9 cellular contexts compared by ENCODE assay signal in the genomic region with DNA sequence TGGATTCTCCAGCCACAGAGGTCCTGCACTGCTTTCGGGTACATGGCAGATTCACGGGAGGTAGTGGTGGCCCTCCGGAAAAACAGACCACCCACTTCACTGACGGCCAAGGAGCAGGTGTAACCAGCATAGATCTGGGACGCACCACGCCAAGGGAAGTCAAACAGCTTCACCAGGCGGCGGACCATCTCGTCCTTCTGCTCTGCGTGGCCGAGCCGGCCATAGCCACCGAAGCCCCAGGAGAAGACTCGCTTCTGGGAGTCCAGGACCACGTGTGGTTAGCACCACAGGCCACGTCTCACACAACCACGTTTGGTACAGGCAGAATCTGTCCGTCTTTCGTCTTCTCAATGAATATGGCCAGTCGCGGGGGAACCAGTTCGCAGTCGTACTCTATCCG.
"Had no signal": no experiment of that assay in that cellular context is flagged by ENCODE, and none has a peak within 500 bp of the region (broad histone marks: within the 10 kb centered on the region; RNA-seq: fewer than 3 reads in every experiment).

No MANE protein-coding gene starts in this region.

- H3K4me1 ChIP-seq: HAP-1 had no signal

- FAIRE-seq: H1, H54, HTR-8/SVneo had no signal

- H3K27ac Mint-ChIP-seq: GM23338, HFFc6 had no signal

- H2AFZ ChIP-seq: GM23338 had no signal

- H3K4me1 Mint-ChIP-seq: GM23338 had no signal

- ATAC-seq: GM23338, HCT116 had no signal

- DNase-seq: HFFc6, IMR-90, KBM-7 had no signal

- H3K4me2 ChIP-seq: GM23338 had no signal

- H3K9me3 ChIP-seq: HAP-1 had no signal

- H3K36me3 ChIP-seq: HAP-1 had no signal

- H3K4me3 ChIP-seq: GM23338, HAP-1 had no signal

- H3K4me3 Mint-ChIP-seq: GM23338 had no signal
